10 cellular contexts compared by ENCODE assay signal in the genomic region with DNA sequence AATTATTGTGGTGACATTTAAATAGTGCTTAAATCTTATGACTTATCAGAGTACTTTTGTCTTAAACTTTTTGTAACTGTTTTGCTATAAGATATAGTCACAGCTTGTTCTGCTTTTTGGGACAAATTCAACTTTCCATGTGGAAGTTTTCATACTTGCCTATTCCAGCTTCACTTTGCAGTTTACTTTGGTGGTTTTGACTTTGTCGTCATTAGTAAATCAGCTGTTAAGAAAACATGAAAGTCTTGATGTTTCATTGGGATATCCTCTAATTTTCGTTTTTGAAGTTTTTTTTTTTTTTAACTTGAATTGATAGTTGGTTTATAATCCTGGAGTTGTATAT. TPM values are rescaled to one million over a fixed set of nuclear protein-coding genes. Genes with fewer than 3 reads are reported as not detected.
DNase-seq lines count a peak whose midpoint lies in the region; ATAC-seq lines count a peak whose summit lies in the region.
"Had no signal": no experiment of that assay in that cellular context is flagged by ENCODE, and none has a peak within 500 bp of the region (broad histone marks: within the 10 kb centered on the region; RNA-seq: fewer than 3 reads in every experiment).

No MANE protein-coding gene starts in this region.

- no peaks in the 10 kb centered on the region for H3K27me3 Mint-ChIP-seq in activated T-cell treated with anti-CD3 and anti-CD28 coated beads, Interleukin-2, amount 50 U/mL, for 72 hours (ENCODE audit: low read depth)
- no peaks in the 10 kb centered on the region for H3K27me3 Mint-ChIP-seq in T-helper 17 cell
- no peaks in the 10 kb centered on the region for H3K27me3 Mint-ChIP-seq in stimulated activated memory B cell treated with anti-CD40 and anti-IgM and Interleukin-4, amounts not matched to agents 10 μg/mL and 1 μg/mL and 100 μg/mL, for 72 hours

- H3K9me3 ChIP-seq in T-helper 17 cell (ENCODE audit: control insufficient read depth, low read length, poor library complexity, severe bottlenecking): no peaks in the 10 kb centered on the region
- H3K9me3 ChIP-seq: MG63 had no signal

- H3K27ac Mint-ChIP-seq in activated T-cell treated with anti-CD3 and anti-CD28 coated beads, Interleukin-2, amount 50 U/mL, for 72 hours: peak overlapping the region; percentile 21
- H3K27ac Mint-ChIP-seq in T-helper 17 cell: peak overlapping the region; percentile 90
- peak overlapping the region; percentile 63 for H3K27ac Mint-ChIP-seq in stimulated activated memory B cell treated with anti-CD40 and anti-IgM and Interleukin-4, amounts not matched to agents 10 μg/mL and 1 μg/mL and 100 μg/mL, for 72 hours

- no peak for DNase-seq in activated T-cell treated with anti-CD3 and anti-CD28 coated beads, Interleukin-2, amount 50 U/mL, for 72 hours
- DNase-seq in activated T-cell treated with anti-CD3 and anti-CD28 coated beads for 4 hours (no peak), T-helper 17 cell (no peak), fibroblast of peridontal ligament (ENCODE audit: extremely low read depth) (peak; percentile 72), iPS-NIHi11 (ENCODE audit: low spot score) (no peak), LoVo (ENCODE audit: low spot score) (no peak)
- DNase-seq: activated CD4-positive, alpha-beta T cell treated with anti-CD3 and anti-CD28 coated beads for 1 hour had no signal

- H3K4me1 Mint-ChIP-seq in activated T-cell treated with anti-CD3 and anti-CD28 coated beads, Interleukin-2, amount 50 U/mL, for 72 hours (ENCODE audit: low read depth): peaks cover 28% of the 10 kb centered on the region
- peaks cover 8% of the 10 kb centered on the region for H3K4me1 Mint-ChIP-seq in T-helper 17 cell
- peaks cover 35% of the 10 kb centered on the region for H3K4me1 Mint-ChIP-seq in stimulated activated memory B cell treated with anti-CD40 and anti-IgM and Interleukin-4, amounts not matched to agents 10 μg/mL and 1 μg/mL and 100 μg/mL, for 72 hours

- no peak for ATAC-seq in activated T-cell treated with anti-CD3 and anti-CD28 coated beads, Interleukin-2, amount 50 U/mL, for 72 hours (replicated peaks in 1 of 2)
- no peak for ATAC-seq in T-helper 17 cell
- ATAC-seq in stimulated activated memory B cell treated with anti-CD40 and anti-IgM and Interleukin-4, amounts not matched to agents 10 μg/mL and 1 μg/mL and 100 μg/mL, for 72 hours: no peak
- ATAC-seq in HG03442 (IDR thresholded peaks at IDR 0.05; ENCODE audit: unreplicated experiment): no peak

- no peak overlapping the region for H3K4me3 Mint-ChIP-seq in activated T-cell treated with anti-CD3 and anti-CD28 coated beads, Interleukin-2, amount 50 U/mL, for 72 hours
- no peak overlapping the region for H3K4me3 Mint-ChIP-seq in T-helper 17 cell
- no peak overlapping the region for H3K4me3 Mint-ChIP-seq in stimulated activated memory B cell treated with anti-CD40 and anti-IgM and Interleukin-4, amounts not matched to agents 10 μg/mL and 1 μg/mL and 100 μg/mL, for 72 hours

- peaks cover 16 to 29% of the 10 kb centered on the region in 2 donors for H3K36me3 Mint-ChIP-seq in activated T-cell treated with anti-CD3 and anti-CD28 coated beads, Interleukin-2, amount 50 U/mL, for 72 hours (ENCODE audit: insufficient read depth in 2 of 2)
- H3K36me3 Mint-ChIP-seq in T-helper 17 cell (ENCODE audit: low read depth): peaks cover 20% of the 10 kb centered on the region
- peaks cover 54% of the 10 kb centered on the region for H3K36me3 Mint-ChIP-seq in stimulated activated memory B cell treated with anti-CD40 and anti-IgM and Interleukin-4, amounts not matched to agents 10 μg/mL and 1 μg/mL and 100 μg/mL, for 72 hours

- H3K9me3 Mint-ChIP-seq in activated T-cell treated with anti-CD3 and anti-CD28 coated beads, Interleukin-2, amount 50 U/mL, for 72 hours: no peaks in the 10 kb centered on the region
- H3K9me3 Mint-ChIP-seq in stimulated activated memory B cell treated with anti-CD40 and anti-IgM and Interleukin-4, amounts not matched to agents 10 μg/mL and 1 μg/mL and 100 μg/mL, for 72 hours: peaks cover 6% of the 10 kb centered on the region

RNA-seq across cellular contexts. Expression of a gene that starts 31.3 kb away (rescaled TPM):
- total RNA-seq in activated T-cell treated with anti-CD3 and anti-CD28 coated beads, Interleukin-2, amount 50 U/mL, for 72 hours: 10 to 100 TPM; 31.3 to 40.2 TPM
- total RNA-seq in T-helper 17 cell: 10 to 100 TPM; 25.7 to 36.9 TPM

RNA-seq across cellular contexts. Expression of a gene that starts 32.0 kb away (rescaled TPM):
- total RNA-seq in activated T-cell treated with anti-CD3 and anti-CD28 coated beads, Interleukin-2, amount 50 U/mL, for 72 hours: 10 to 100 TPM; 49.4 to 54.7 TPM
- 10 to 100 TPM; 26.0 to 26.5 TPM for total RNA-seq in T-helper 17 cell

Comparison
In these comparisons a context has a peak if more than half of its experiments do, and no peak if none do; other contexts are left out.
1. H3K27ac Mint-ChIP-seq: peak in every context shown above with its lines; median percentile 90 in T-helper 17 cell; 63 in stimulated activated memory B cell treated with anti-CD40 and anti-IgM and Interleukin-4, amounts not matched to agents 10 μg/mL and 1 μg/mL and 100 μg/mL, for 72 hours; 21 in activated T-cell treated with anti-CD3 and anti-CD28 coated beads, Interleukin-2, amount 50 U/mL, for 72 hours.